ENCODE assay signal across 9 cellular contexts in genomic region chr5:179624841-179625271, GRCh38. TPM values are rescaled to one million over a fixed set of nuclear protein-coding genes. Genes with fewer than 3 reads are reported as not detected.
DNase-seq lines count a peak whose midpoint lies in the region; ATAC-seq and TF ChIP-seq lines count a peak whose summit lies in the region.
"Had no signal": no experiment of that assay in that cellular context is flagged by ENCODE, and none has a peak within 500 bp of the region (broad histone marks: within the 10 kb centered on the region; RNA-seq: fewer than 3 reads in every experiment).

No MANE protein-coding gene starts in this region.

- intact Hi-C loops in natural killer cell (cut with micrococcal nuclease) = loop anchor here (5.0 to 10.0 kb wide), 2 partner anchors 68 to 110 kb away; partner anchors contain the start of gene MAML1

- H3K4me1 ChIP-seq in BLaER1 treated with 17β-estradiol and CSF1 and Interleukin-3, amounts not matched to agents 10 nM and 100 nM = peaks cover 14 to 34% (median 29%) of the 10 kb centered on the region in 10 experiments
- H3K4me1 ChIP-seq in Karpas-422 (ENCODE audit: low read length) = peaks cover 36% of the 10 kb centered on the region

- peak overlapping the region; percentile 97 for H3K4me3 Mint-ChIP-seq in natural killer cell

- H3K36me3 ChIP-seq in BLaER1 treated with 17β-estradiol and CSF1 and Interleukin-3, amounts not matched to agents 10 nM and 100 nM = peaks cover 27 to 51% (median 33%) of the 10 kb centered on the region in 11 experiments
- H3K36me3 ChIP-seq in Karpas-422 (ENCODE audit: insufficient read depth, low read length) = peaks cover 32% of the 10 kb centered on the region

- H3K36me3 Mint-ChIP-seq in natural killer cell = peaks cover 22% of the 10 kb centered on the region

- peaks cover 34% of the 10 kb centered on the region for H3K79me2 ChIP-seq in Karpas-422 (ENCODE audit: low read length)

- no peaks in the 10 kb centered on the region; a peak in 5 of 22 replicates for H3K9me3 ChIP-seq in BLaER1 treated with 17β-estradiol and CSF1 and Interleukin-3, amounts not matched to agents 10 nM and 100 nM (replicated peaks in 1 of 11)
- no peaks in the 10 kb centered on the region for H3K9me3 ChIP-seq in Karpas-422 (ENCODE audit: low read length)

- H3K9ac ChIP-seq in BLaER1 treated with 17β-estradiol and CSF1 and Interleukin-3, amounts not matched to agents 10 nM and 100 nM = peak overlapping the region; percentile 98 to 100 (median 100); a peak in 20 of 22 replicates
- H3K9ac ChIP-seq in Karpas-422 (ENCODE audit: low read length) = peak overlapping the region; percentile 89

- H2AFZ ChIP-seq in Karpas-422 (ENCODE audit: low read length) = no peak overlapping the region

- peak overlapping the region; percentile 98 to 99 for H3K27ac Mint-ChIP-seq in natural killer cell

- H3K27me3 Mint-ChIP-seq in natural killer cell (ENCODE audit: low read depth in 2 of 2) = no peaks in the 10 kb centered on the region

- TF ChIP-seq CTCF in natural killer cell (IDR thresholded peaks at IDR 0.05) = no peak

- H3K9me3 Mint-ChIP-seq in natural killer cell = no peaks in the 10 kb centered on the region

- peak; percentile 39 for DNase-seq in Karpas-422
- DNase-seq in caudate nucleus (lab: John Stamatoyannopoulos, UW) = peak in 1 of 61 donors; percentile 62
- DNase-seq in natural killer cell = no peak
- no peak for DNase-seq in COLO668 (lab: John Stamatoyannopoulos, UW; ENCODE audit: unreplicated experiment)
- no peak for DNase-seq in stimulated activated CD4-positive, alpha-beta T cell treated with anti-CD3 and anti-CD28 coated beads, Interleukin-2, amount 100 ng/mL, for 24 hours

- ATAC-seq in natural killer cell (no peak), GM19351 (IDR thresholded peaks at IDR 0.05; ENCODE audit: unreplicated experiment) (no peak), HG03280 (IDR thresholded peaks at IDR 0.05; ENCODE audit: unreplicated experiment) (no peak)

- peak overlapping the region in 10 of 11 experiments; percentile 98 to 100 (median 99); a peak in 21 of 22 replicates for H3K27ac ChIP-seq in BLaER1 treated with 17β-estradiol and CSF1 and Interleukin-3, amounts not matched to agents 10 nM and 100 nM
- H3K27ac ChIP-seq in Karpas-422 (ENCODE audit: low read length) = no peak overlapping the region
- peak overlapping the region; percentile 97 for H3K27ac ChIP-seq in caudate nucleus (ENCODE audit: low read depth, low read length)

- H3K4me3 ChIP-seq in BLaER1 treated with 17β-estradiol and CSF1 and Interleukin-3, amounts not matched to agents 10 nM and 100 nM = peak overlapping the region in 9 of 10 experiments; percentile 96 to 100 (median 99); a peak in 12 of 20 replicates
- H3K4me3 ChIP-seq in Karpas-422 (ENCODE audit: low read length) = peak overlapping the region; percentile 72

- no peaks in the 10 kb centered on the region for H3K9me2 ChIP-seq in Karpas-422 (replicated peaks; ENCODE audit: insufficient read depth, low read length)

- H3K4me1 Mint-ChIP-seq in natural killer cell = peaks cover 51% of the 10 kb centered on the region in 2 donors

- peak overlapping the region; percentile 90 to 100 (median 98) for H3K4me2 ChIP-seq in BLaER1 treated with 17β-estradiol and CSF1 and Interleukin-3, amounts not matched to agents 10 nM and 100 nM
- H3K4me2 ChIP-seq in Karpas-422 (ENCODE audit: low read depth, low read length, poor library complexity, severe bottlenecking) = peak overlapping the region; percentile 82

- H3K27me3 ChIP-seq in BLaER1 treated with 17β-estradiol and CSF1 and Interleukin-3, amounts not matched to agents 10 nM and 100 nM = no peaks in the 10 kb centered on the region
- H3K27me3 ChIP-seq in Karpas-422 (ENCODE audit: low read length) = no peaks in the 10 kb centered on the region

- peaks cover 31 to 35% (median 34%) of the 10 kb centered on the region in 11 experiments for H4K20me1 ChIP-seq in BLaER1 treated with 17β-estradiol and CSF1 and Interleukin-3, amounts not matched to agents 10 nM and 100 nM
- peaks cover 32% of the 10 kb centered on the region for H4K20me1 ChIP-seq in Karpas-422 (ENCODE audit: insufficient read depth, low read depth, low read length)

RNA-seq across cellular contexts. Expression of gene HNRNPH1, which starts 1.4 kb away (rescaled TPM):
- total RNA-seq in Karpas-422 (2014; rRNA removed; shearing (Covaris generic); ENCODE audit: low replicate concordance) = 484 and 580 TPM in 2 replicates
- 1,000 to 10,000 TPM; 1,749 to 2,212 (median 1,853) TPM for total RNA-seq in natural killer cell

RNA-seq across cellular contexts. Expression of gene CBY3, which starts 56.0 kb away (rescaled TPM):
- total RNA-seq in Karpas-422 (2014; rRNA removed; shearing (Covaris generic); ENCODE audit: low replicate concordance) = not detected in 2 replicates
- not detected for total RNA-seq in natural killer cell
- total RNA-seq: subcutaneous adipose tissue had no signal
